Comparison of ENCODE assay signal across 1 cellular context in genomic region chr14:102811254-102811963, GRCh38.
TF ChIP-seq lines count a peak whose summit lies in the region.

No MANE protein-coding gene starts in this region.

TF ChIP-seq in SK-N-SH, 30 proteins besides CTCF, POLR2A, EP300 and RAD21:
- TF ChIP-seq REST (IDR thresholded peaks at IDR 0.05; ENCODE audit: low read depth, low read length) (no peak), SMC3 (IDR thresholded peaks at IDR 0.05; ENCODE audit: low read depth, low read length) (no peak), TEAD4 (IDR thresholded peaks at IDR 0.05; ENCODE audit: borderline replicate concordance, insufficient read depth) (no peak), FOXM1 (IDR thresholded peaks at IDR 0.05; ENCODE audit: low read depth) (no peak), GABPA (IDR thresholded peaks at IDR 0.05; ENCODE audit: low read depth) (no peak), CHD2 (IDR thresholded peaks at IDR 0.05; ENCODE audit: low read length, partially characterized antibody) (no peak), NFIC (IDR thresholded peaks at IDR 0.05; ENCODE audit: borderline replicate concordance) (no peak), USF2 (IDR thresholded peaks at IDR 0.05; ENCODE audit: borderline replicate concordance, low read depth, low read length) (no peak), ELF1 (IDR thresholded peaks at IDR 0.05) (no peak), USF1 (IDR thresholded peaks at IDR 0.05; ENCODE audit: borderline replicate concordance, low read depth) (no peak), YY1 (IDR thresholded peaks at IDR 0.05; ENCODE audit: low read depth) (no peak), POLR2AphosphoS5 (IDR thresholded peaks at IDR 0.05; ENCODE audit: low read depth, low read length) (no peak), MAX (IDR thresholded peaks at IDR 0.05; ENCODE audit: low read depth) (no peak), ZBTB33 (IDR thresholded peaks at IDR 0.05; ENCODE audit: borderline replicate concordance, low read depth) (no peak), MXI1 (IDR thresholded peaks at IDR 0.05; ENCODE audit: low read depth, low read length) (no peak), NRF1 (IDR thresholded peaks at IDR 0.05; ENCODE audit: low read depth, low read length) (no peak)
